In the genomic region with DNA sequence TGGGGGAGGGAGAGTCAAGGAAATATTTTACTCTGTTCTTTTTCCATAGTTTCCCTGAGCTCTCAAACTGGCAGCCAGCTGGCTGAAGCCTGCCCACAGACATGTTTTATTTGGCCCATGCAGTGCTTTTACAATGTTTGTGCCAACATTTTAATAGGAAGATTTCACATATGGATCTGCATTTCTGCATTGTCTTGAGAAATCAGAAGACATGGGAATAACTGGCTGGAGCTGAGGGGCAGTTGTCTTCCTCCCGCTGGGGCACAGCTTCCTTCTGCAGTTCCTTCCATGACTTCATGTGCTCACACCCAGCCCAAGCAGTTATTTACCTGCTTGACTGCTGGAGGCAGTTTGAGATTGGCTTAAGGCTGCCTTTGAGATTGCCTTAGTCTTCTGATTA, we compare ENCODE assay signal across 2 cellular contexts.
TF ChIP-seq lines count a peak whose summit lies in the region.

No MANE protein-coding gene starts in this region.

TF ChIP-seq in GM23338, 12 proteins besides CTCF, POLR2A, EP300 and RAD21 (continued from another document):
- TF ChIP-seq, protein P1, sequence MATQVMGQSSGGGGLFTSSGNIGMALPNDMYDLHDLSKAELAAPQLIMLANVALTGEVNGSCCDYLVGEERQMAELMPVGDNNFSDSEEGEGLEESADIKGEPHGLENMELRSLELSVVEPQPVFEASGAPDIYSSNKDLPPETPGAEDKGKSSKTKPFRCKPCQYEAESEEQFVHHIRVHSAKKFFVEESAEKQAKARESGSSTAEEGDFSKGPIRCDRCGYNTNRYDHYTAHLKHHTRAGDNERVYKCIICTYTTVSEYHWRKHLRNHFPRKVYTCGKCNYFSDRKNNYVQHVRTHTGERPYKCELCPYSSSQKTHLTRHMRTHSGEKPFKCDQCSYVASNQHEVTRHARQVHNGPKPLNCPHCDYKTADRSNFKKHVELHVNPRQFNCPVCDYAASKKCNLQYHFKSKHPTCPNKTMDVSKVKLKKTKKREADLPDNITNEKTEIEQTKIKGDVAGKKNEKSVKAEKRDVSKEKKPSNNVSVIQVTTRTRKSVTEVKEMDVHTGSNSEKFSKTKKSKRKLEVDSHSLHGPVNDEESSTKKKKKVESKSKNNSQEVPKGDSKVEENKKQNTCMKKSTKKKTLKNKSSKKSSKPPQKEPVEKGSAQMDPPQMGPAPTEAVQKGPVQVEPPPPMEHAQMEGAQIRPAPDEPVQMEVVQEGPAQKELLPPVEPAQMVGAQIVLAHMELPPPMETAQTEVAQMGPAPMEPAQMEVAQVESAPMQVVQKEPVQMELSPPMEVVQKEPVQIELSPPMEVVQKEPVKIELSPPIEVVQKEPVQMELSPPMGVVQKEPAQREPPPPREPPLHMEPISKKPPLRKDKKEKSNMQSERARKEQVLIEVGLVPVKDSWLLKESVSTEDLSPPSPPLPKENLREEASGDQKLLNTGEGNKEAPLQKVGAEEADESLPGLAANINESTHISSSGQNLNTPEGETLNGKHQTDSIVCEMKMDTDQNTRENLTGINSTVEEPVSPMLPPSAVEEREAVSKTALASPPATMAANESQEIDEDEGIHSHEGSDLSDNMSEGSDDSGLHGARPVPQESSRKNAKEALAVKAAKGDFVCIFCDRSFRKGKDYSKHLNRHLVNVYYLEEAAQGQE (IDR thresholded peaks at IDR 0.05; ENCODE audit: unreplicated experiment): no peak
- TF ChIP-seq JUNB (IDR thresholded peaks at IDR 0.05; ENCODE audit: unreplicated experiment) (no peak), POLR2AphosphoS5 (IDR thresholded peaks at IDR 0.05; ENCODE audit: low read depth) (no peak), EZH2 (IDR thresholded peaks at IDR 0.05; ENCODE audit: low read depth, unreplicated experiment) (no peak), EZH2phosphoT487 (IDR thresholded peaks at IDR 0.05; ENCODE audit: unreplicated experiment) (no peak), ZNF114 (CRISPR knock-in tag; IDR thresholded peaks at IDR 0.05) (no peak), ZNF462 (CRISPR knock-in tag; IDR thresholded peaks at IDR 0.05) (no peak)

TF ChIP-seq in K562, 482 proteins besides CTCF, POLR2A, EP300 and RAD21 (continued from another document):
- TF ChIP-seq, protein P2, sequence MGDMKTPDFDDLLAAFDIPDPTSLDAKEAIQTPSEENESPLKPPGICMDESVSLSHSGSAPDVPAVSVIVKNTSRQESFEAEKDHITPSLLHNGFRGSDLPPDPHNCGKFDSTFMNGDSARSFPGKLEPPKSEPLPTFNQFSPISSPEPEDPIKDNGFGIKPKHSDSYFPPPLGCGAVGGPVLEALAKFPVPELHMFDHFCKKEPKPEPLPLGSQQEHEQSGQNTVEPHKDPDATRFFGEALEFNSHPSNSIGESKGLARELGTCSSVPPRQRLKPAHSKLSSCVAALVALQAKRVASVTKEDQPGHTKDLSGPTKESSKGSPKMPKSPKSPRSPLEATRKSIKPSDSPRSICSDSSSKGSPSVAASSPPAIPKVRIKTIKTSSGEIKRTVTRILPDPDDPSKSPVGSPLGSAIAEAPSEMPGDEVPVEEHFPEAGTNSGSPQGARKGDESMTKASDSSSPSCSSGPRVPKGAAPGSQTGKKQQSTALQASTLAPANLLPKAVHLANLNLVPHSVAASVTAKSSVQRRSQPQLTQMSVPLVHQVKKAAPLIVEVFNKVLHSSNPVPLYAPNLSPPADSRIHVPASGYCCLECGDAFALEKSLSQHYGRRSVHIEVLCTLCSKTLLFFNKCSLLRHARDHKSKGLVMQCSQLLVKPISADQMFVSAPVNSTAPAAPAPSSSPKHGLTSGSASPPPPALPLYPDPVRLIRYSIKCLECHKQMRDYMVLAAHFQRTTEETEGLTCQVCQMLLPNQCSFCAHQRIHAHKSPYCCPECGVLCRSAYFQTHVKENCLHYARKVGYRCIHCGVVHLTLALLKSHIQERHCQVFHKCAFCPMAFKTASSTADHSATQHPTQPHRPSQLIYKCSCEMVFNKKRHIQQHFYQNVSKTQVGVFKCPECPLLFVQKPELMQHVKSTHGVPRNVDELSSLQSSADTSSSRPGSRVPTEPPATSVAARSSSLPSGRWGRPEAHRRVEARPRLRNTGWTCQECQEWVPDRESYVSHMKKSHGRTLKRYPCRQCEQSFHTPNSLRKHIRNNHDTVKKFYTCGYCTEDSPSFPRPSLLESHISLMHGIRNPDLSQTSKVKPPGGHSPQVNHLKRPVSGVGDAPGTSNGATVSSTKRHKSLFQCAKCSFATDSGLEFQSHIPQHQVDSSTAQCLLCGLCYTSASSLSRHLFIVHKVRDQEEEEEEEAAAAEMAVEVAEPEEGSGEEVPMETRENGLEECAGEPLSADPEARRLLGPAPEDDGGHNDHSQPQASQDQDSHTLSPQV (IDR thresholded peaks at IDR 0.05): no peak
- TF ChIP-seq, protein P3, sequence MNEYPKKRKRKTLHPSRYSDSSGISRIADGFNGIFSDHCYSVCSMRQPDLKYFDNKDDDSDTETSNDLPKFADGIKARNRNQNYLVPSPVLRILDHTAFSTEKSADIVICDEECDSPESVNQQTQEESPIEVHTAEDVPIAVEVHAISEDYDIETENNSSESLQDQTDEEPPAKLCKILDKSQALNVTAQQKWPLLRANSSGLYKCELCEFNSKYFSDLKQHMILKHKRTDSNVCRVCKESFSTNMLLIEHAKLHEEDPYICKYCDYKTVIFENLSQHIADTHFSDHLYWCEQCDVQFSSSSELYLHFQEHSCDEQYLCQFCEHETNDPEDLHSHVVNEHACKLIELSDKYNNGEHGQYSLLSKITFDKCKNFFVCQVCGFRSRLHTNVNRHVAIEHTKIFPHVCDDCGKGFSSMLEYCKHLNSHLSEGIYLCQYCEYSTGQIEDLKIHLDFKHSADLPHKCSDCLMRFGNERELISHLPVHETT (CRISPR knock-in tag; conservative IDR thresholded peaks at IDR 0.05 in 1 of 2, IDR thresholded peaks at IDR 0.05 in 1 of 2): 0 out of 4 replicates have a peak, but pooled peaks of 1 of the 2 experiments have one; percentile 45
TF ChIP-seq in K562: peak in this region for 2.
